ENCODE assay signal across 18 cellular contexts in the genomic region with DNA sequence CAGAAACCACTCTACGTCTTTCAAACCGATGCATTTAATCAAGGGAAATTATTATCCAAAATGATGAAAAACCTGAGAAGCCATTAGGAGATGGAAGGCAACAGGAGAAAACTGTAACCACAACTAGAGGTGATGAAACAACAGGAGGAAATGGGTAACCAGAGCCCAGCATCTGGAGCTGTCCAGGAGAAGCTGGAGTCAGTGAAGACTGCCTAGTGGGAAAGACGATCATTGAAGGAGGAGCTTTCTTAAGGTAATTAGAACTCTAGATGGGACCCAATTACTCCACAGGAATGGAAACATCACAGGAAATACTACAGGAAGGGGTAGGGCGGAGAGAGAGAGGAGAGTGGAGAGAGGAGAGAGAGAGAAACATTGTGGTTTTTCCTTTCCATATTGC. TPM values are rescaled to one million over a fixed set of nuclear protein-coding genes. Genes with fewer than 3 reads are reported as not detected.
DNase-seq lines count a peak whose midpoint lies in the region; ATAC-seq and TF ChIP-seq lines count a peak whose summit lies in the region.
"Had no signal": no experiment of that assay in that cellular context is flagged by ENCODE, and none has a peak within 500 bp of the region (broad histone marks: within the 10 kb centered on the region; RNA-seq: fewer than 3 reads in every experiment).

No MANE protein-coding gene starts in this region.

- H3K9me2 ChIP-seq in HCT116 (ENCODE audit: insufficient read depth) = no peaks in the 10 kb centered on the region

- no peaks in the 10 kb centered on the region for H3K79me2 ChIP-seq in HCT116 (ENCODE audit: insufficient read depth, low read length)

- H3K4me1 ChIP-seq in HCT116 (ENCODE audit: control insufficient read depth in 1 of 2, insufficient read depth in 2 of 2, low read length in 2 of 2) (no peaks in the 10 kb centered on the region), gastroesophageal sphincter (peaks cover 0 to 49% (median 7%) of the 10 kb centered on the region in 3 donors), suprapubic skin (peaks cover 31% of the 10 kb centered on the region)

- TF ChIP-seq EP300 in gastroesophageal sphincter (IDR thresholded peaks at IDR 0.05) (no peak), suprapubic skin (IDR thresholded peaks at IDR 0.05) (no peak)

- H3K36me3 ChIP-seq in HCT116 (ENCODE audit: control insufficient read depth in 1 of 2, insufficient read depth in 2 of 2, low read length in 2 of 2) (no peaks in the 10 kb centered on the region), gastroesophageal sphincter (no peaks in the 10 kb centered on the region), suprapubic skin (no peaks in the 10 kb centered on the region)

- intact Hi-C loops in HCT116 (cut with micrococcal nuclease) = no loop called here

- TF ChIP-seq CTCF in HCT116 (IDR thresholded peaks at IDR 0.05 in 2 of 3, conservative IDR thresholded peaks at IDR 0.05 in 1 of 3; ENCODE audit: borderline replicate concordance in 1 of 3, insufficient read depth in 1 of 3, low read depth in 2 of 3, low read length in 2 of 3) = no peak
- no peak for TF ChIP-seq CTCF in gastroesophageal sphincter (IDR thresholded peaks at IDR 0.05)
- no peak for TF ChIP-seq CTCF in suprapubic skin (IDR thresholded peaks at IDR 0.05)

- no peaks in the 10 kb centered on the region for H4K20me1 ChIP-seq in HCT116 (ENCODE audit: insufficient read depth)

- DNase-seq in HCT116 (ENCODE audit: low read depth, low spot score) (no peak), suprapubic skin (ENCODE audit: low spot score in 2 of 2) (no peak), T-helper 1 cell (no peak), GM03348 (ENCODE audit: low spot score) (no peak), CD1c-positive myeloid dendritic cell (ENCODE audit: extremely low spot score) (no peak)
- DNase-seq: activated gamma-delta T cell; CD4-positive, alpha-beta memory T cell; GOT3; NCI-H2029; NCI-H82; retina; RPMI8226; substantia nigra; T-cell had no signal

- no peak overlapping the region for H3K9ac ChIP-seq in HCT116 (ENCODE audit: low read length)

- H3K9me3 ChIP-seq in HCT116 (ENCODE audit: control insufficient read depth in 1 of 2, insufficient read depth in 1 of 2, low read depth in 1 of 2, low read length in 2 of 2) (no peaks in the 10 kb centered on the region), gastroesophageal sphincter (no peaks in the 10 kb centered on the region), suprapubic skin (no peaks in the 10 kb centered on the region)

- TF ChIP-seq POLR2A in HCT116 (IDR thresholded peaks at IDR 0.05; ENCODE audit: borderline replicate concordance, extremely low read depth, insufficient read depth, insufficient read length) (no peak), gastroesophageal sphincter (IDR thresholded peaks at IDR 0.05) (no peak), suprapubic skin (IDR thresholded peaks at IDR 0.05) (no peak)

- H3K27me3 ChIP-seq in HCT116 (ENCODE audit: insufficient read depth, low read length) = peaks cover 68% of the 10 kb centered on the region
- H3K27me3 ChIP-seq in gastroesophageal sphincter = no peaks in the 10 kb centered on the region
- no peaks in the 10 kb centered on the region for H3K27me3 ChIP-seq in suprapubic skin

- 81 to 96% methylated on average over 3 to 4 of the region's 4 CpGs for WGBS in gastroesophageal sphincter (ENCODE audit: low coverage in 1 of 2), 2 donors
- 69% methylated on average over 4 of the region's 4 CpGs for WGBS in suprapubic skin

- TF ChIP-seq RAD21 in HCT116 (IDR thresholded peaks at IDR 0.05; ENCODE audit: low read depth) = no peak

- RAD21 ChIA-PET in HCT116 (lab: Charles Lee; ENCODE audit: low non-redundant PET in 1 of 2, low total read pairs in 2 of 2, uncharacterized antibody in 2 of 2, unreplicated experiment in 2 of 2) = no interaction called here

- H2AFZ ChIP-seq in HCT116 (ENCODE audit: low read depth, low read length, poor library complexity, severe bottlenecking) = no peak overlapping the region

- H3K4me3 ChIP-seq in HCT116 (replicated peaks in 1 of 2; ENCODE audit: low read depth in 1 of 2, low read length in 2 of 2) = no peak overlapping the region
- no peak overlapping the region for H3K4me3 ChIP-seq in gastroesophageal sphincter
- H3K4me3 ChIP-seq in suprapubic skin = no peak overlapping the region
- H3K4me3 ChIP-seq: GM12878, lung had no signal

- POLR2A ChIA-PET in HCT116 (lab: Charles Lee) = interaction anchor here (1.5 kb wide), 2 partner anchors 8 to 16 kb away, joined by 3 read pairs; no protein-coding TSS in a partner anchor

- no peak for ATAC-seq in HCT116
- ATAC-seq in gastroesophageal sphincter = no peak
- ATAC-seq: GM12878, T-cell had no signal

- BruUV-seq in HCT116 (replicated peaks; lab: Mats Ljungman, UMichigan) = no TSS peak

- no peak overlapping the region for H3K4me2 ChIP-seq in HCT116 (ENCODE audit: low read length)

- H3K27ac ChIP-seq in HCT116 (ENCODE audit: low read depth, low read length) (peak overlapping the region; percentile 64; the same call in 1 of the 2 replicates), gastroesophageal sphincter (peak overlapping the region; percentile 72 to 82 (median 74)), suprapubic skin (peak overlapping the region; percentile 85)

- CTCF ChIA-PET in HCT116 (lab: Charles Lee) = no interaction called here

TF ChIP-seq in HCT116, 20 proteins besides CTCF, POLR2A, EP300 and RAD21:
- TF ChIP-seq SP1 (IDR thresholded peaks at IDR 0.05; ENCODE audit: low read depth) (no peak), POLR2AphosphoS5 (IDR thresholded peaks at IDR 0.05; ENCODE audit: low read depth, low read length) (no peak), SRF (IDR thresholded peaks at IDR 0.05; ENCODE audit: low read depth) (no peak), FOSL1 (IDR thresholded peaks at IDR 0.05; ENCODE audit: low read depth) (no peak), YY1 (IDR thresholded peaks at IDR 0.05; ENCODE audit: extremely low read depth, insufficient replicate concordance, low read depth, low read length) (no peak), TCF7L2 (IDR thresholded peaks at IDR 0.05; ENCODE audit: borderline replicate concordance, extremely low read depth, insufficient read depth, insufficient read length) (no peak), ZNF274 (IDR thresholded peaks at IDR 0.05; ENCODE audit: low read depth, low read length) (no peak), EZH2phosphoT487 (IDR thresholded peaks at IDR 0.05; ENCODE audit: borderline replicate concordance) (no peak), ELF1 (IDR thresholded peaks at IDR 0.05; ENCODE audit: borderline replicate concordance, low read depth) (no peak), SIN3A (IDR thresholded peaks at IDR 0.05; ENCODE audit: low read depth) (no peak)
- TF ChIP-seq, protein P1, sequence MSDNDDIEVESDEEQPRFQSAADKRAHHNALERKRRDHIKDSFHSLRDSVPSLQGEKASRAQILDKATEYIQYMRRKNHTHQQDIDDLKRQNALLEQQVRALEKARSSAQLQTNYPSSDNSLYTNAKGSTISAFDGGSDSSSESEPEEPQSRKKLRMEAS (IDR thresholded peaks at IDR 0.05) = no peak

TF ChIP-seq in PFSK-1, 5 proteins besides CTCF, POLR2A, EP300 and RAD21:
- TF ChIP-seq POLR2AphosphoS5 (IDR thresholded peaks at IDR 0.05; ENCODE audit: low read depth, low read length) = no peak
- TF ChIP-seq SIN3A (IDR thresholded peaks at IDR 0.05; ENCODE audit: borderline replicate concordance, insufficient read depth, low read length) = no peak
- no peak for TF ChIP-seq FOXP2 (optimal IDR thresholded peaks at IDR 0.05; ENCODE audit: borderline replicate concordance, extremely low read depth, extremely low read length, insufficient read depth)
- TF ChIP-seq, protein P2, sequence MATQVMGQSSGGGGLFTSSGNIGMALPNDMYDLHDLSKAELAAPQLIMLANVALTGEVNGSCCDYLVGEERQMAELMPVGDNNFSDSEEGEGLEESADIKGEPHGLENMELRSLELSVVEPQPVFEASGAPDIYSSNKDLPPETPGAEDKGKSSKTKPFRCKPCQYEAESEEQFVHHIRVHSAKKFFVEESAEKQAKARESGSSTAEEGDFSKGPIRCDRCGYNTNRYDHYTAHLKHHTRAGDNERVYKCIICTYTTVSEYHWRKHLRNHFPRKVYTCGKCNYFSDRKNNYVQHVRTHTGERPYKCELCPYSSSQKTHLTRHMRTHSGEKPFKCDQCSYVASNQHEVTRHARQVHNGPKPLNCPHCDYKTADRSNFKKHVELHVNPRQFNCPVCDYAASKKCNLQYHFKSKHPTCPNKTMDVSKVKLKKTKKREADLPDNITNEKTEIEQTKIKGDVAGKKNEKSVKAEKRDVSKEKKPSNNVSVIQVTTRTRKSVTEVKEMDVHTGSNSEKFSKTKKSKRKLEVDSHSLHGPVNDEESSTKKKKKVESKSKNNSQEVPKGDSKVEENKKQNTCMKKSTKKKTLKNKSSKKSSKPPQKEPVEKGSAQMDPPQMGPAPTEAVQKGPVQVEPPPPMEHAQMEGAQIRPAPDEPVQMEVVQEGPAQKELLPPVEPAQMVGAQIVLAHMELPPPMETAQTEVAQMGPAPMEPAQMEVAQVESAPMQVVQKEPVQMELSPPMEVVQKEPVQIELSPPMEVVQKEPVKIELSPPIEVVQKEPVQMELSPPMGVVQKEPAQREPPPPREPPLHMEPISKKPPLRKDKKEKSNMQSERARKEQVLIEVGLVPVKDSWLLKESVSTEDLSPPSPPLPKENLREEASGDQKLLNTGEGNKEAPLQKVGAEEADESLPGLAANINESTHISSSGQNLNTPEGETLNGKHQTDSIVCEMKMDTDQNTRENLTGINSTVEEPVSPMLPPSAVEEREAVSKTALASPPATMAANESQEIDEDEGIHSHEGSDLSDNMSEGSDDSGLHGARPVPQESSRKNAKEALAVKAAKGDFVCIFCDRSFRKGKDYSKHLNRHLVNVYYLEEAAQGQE (IDR thresholded peaks at IDR 0.05; ENCODE audit: insufficient read depth in 1 of 2, low read depth in 2 of 2, low read length in 2 of 2) = peak; percentile 72 to 90; a peak in 3 of 4 replicates
- TF ChIP-seq TAF1 (IDR thresholded peaks at IDR 0.05; ENCODE audit: borderline replicate concordance, insufficient read depth, low read length) = no peak

RNA-seq across cellular contexts. Expression of a gene that starts 57.6 kb away (rescaled TPM):
- total RNA-seq in HCT116 (2021; ENCODE audit: unreplicated experiment) (not detected), gastroesophageal sphincter (10 to 100 TPM; 13.6 to 32.0 (median 19.8) TPM), suprapubic skin (10 to 100 TPM in 2 of 4 donors, 1 to 10 TPM in 2; 7.7 to 23.9 (median 10.9) TPM)
- 0.07 and 0.17 TPM in 2 replicates for polyA plus RNA-seq in HCT116 (2012)
- polyA plus RNA-seq in PFSK-1 (2012; ENCODE audit: insufficient read length, low read depth) = 1.1 TPM
- total RNA-seq: CD4-positive, alpha-beta memory T cell had no signal
- polyA plus RNA-seq: CD4-positive, alpha-beta memory T cell had no signal
